ENCODE assay signal across 10 cellular contexts in the genomic region with DNA sequence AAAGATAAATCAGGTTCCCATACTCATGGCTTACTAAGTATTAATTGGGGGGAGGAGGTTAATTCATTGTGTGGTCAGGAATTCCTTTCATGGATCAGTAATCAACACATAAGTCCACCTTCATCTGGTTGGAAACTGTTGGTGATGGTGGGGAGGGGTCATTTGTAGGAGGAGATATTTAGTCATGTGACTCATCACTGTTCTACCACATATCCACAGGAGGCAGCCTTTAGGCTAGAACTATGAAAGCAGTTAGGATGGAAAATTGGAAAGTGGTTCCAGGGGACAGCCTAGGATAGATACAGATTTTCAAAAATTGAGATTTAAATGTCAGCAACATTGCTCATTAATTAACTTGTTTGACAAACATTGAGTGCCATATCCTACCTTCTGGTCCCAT.
"Had no signal": no experiment of that assay in that cellular context is flagged by ENCODE, and none has a peak within 500 bp of the region (broad histone marks: within the 10 kb centered on the region; RNA-seq: fewer than 3 reads in every experiment).

No MANE protein-coding gene starts in this region.

- FAIRE-seq: H1, H54 had no signal

- H3K27ac Mint-ChIP-seq: GM23338, HFFc6 had no signal

- H3K4me1 ChIP-seq: HAP-1 had no signal

- H2AFZ ChIP-seq: GM23248, GM23338 had no signal

- DNase-seq: GM23248, GOT3, H7, HCEC 1CT, HFFc6 had no signal

- H3K36me3 ChIP-seq: HAP-1 had no signal

- H3K27ac ChIP-seq: GM23248 had no signal

- ATAC-seq: GM23338, HCT116 had no signal

- H3K4me3 ChIP-seq: GM23248, GM23338, HAP-1 had no signal

- H3K4me2 ChIP-seq: GM23338 had no signal

- H3K4me3 Mint-ChIP-seq: GM23338, HFFc6 had no signal

- H3K9ac ChIP-seq: GM23248 had no signal

- H3K9me3 Mint-ChIP-seq: GM23338, HFFc6 had no signal

- H3K4me1 Mint-ChIP-seq: GM23338 had no signal
